ENCODE assay signal across 8 cellular contexts in genomic region chr11:313304-313786, GRCh38. TPM values are rescaled to one million over a fixed set of nuclear protein-coding genes. Genes with fewer than 3 reads are reported as not detected.
DNase-seq lines count a peak whose midpoint lies in the region; ATAC-seq and FAIRE-seq lines count a peak whose summit lies in the region.

No MANE protein-coding gene starts in this region.

- no peaks in the 10 kb centered on the region for H3K9me3 Mint-ChIP-seq in activated T-cell treated with anti-CD3 and anti-CD28 coated beads, Interleukin-2, amount 50 U/mL, for 72 hours

- no peaks in the 10 kb centered on the region for H3K9me3 ChIP-seq in iPS-18c (ENCODE audit: control insufficient read depth, insufficient read depth, low read length)

- peak overlapping the region; percentile 55 for H3K27ac ChIP-seq in substantia nigra (ENCODE audit: low read depth, low read length, poor library complexity, severe bottlenecking)

- H3K27ac Mint-ChIP-seq in activated T-cell treated with anti-CD3 and anti-CD28 coated beads, Interleukin-2, amount 50 U/mL, for 72 hours, result peak overlapping the region; percentile 96

- H3K4me1 Mint-ChIP-seq in activated T-cell treated with anti-CD3 and anti-CD28 coated beads, Interleukin-2, amount 50 U/mL, for 72 hours (ENCODE audit: low read depth), result peaks cover 44% of the 10 kb centered on the region

- H3K4me3 ChIP-seq in iPS-18c (ENCODE audit: insufficient read depth, low read depth, low read length), result peak overlapping the region; percentile 64

- peaks cover 17 to 18% of the 10 kb centered on the region in 2 donors for H3K36me3 Mint-ChIP-seq in activated T-cell treated with anti-CD3 and anti-CD28 coated beads, Interleukin-2, amount 50 U/mL, for 72 hours (ENCODE audit: insufficient read depth in 2 of 2)

- peak; percentile 5 for ATAC-seq in HG02642 (IDR thresholded peaks at IDR 0.05; ENCODE audit: poor library complexity, unreplicated experiment)
- no peak for ATAC-seq in activated T-cell treated with anti-CD3 and anti-CD28 coated beads, Interleukin-2, amount 50 U/mL, for 72 hours (replicated peaks in 1 of 2)

- no peaks in the 10 kb centered on the region for H3K27me3 Mint-ChIP-seq in activated T-cell treated with anti-CD3 and anti-CD28 coated beads, Interleukin-2, amount 50 U/mL, for 72 hours (ENCODE audit: low read depth)

- peak overlapping the region; percentile 89 to 92 for H3K4me3 Mint-ChIP-seq in activated T-cell treated with anti-CD3 and anti-CD28 coated beads, Interleukin-2, amount 50 U/mL, for 72 hours

- no peak for FAIRE-seq in HTR-8/SVneo (lab: Jason Lieb, UNC)

- DNase-seq in activated T-cell treated with anti-CD3 and anti-CD28 coated beads, Interleukin-2, amount 50 U/mL, for 72 hours, result no peak
- DNase-seq in substantia nigra (lab: John Stamatoyannopoulos, UW) (no peak), HTR-8/SVneo (ENCODE audit: insufficient read length, low spot score) (no peak), iPS-NIHi11 (ENCODE audit: low spot score) (no peak), DMS79 treated with DMSO at 0.1 percent for 48 hours (lab: John Stamatoyannopoulos, UW) (no peak)
- DNase-seq in stimulated activated CD4-positive, alpha-beta T cell treated with anti-CD3 and anti-CD28 coated beads, Interleukin-4, amount 100 ng/mL, for 24 hours, result no peak

RNA-seq across cellular contexts. Expression of gene IFITM1, which starts 0.5 kb away (rescaled TPM):
- 100 to 1,000 TPM; 306 to 384 TPM for total RNA-seq in activated T-cell treated with anti-CD3 and anti-CD28 coated beads, Interleukin-2, amount 50 U/mL, for 72 hours

RNA-seq across cellular contexts. Expression of gene IFITM2, which starts 5.7 kb away (rescaled TPM):
- total RNA-seq in activated T-cell treated with anti-CD3 and anti-CD28 coated beads, Interleukin-2, amount 50 U/mL, for 72 hours, result 100 to 1,000 TPM; 542 to 639 TPM

RNA-seq across cellular contexts. Expression of gene IFITM3, which starts 7.3 kb away (rescaled TPM):
- total RNA-seq in activated T-cell treated with anti-CD3 and anti-CD28 coated beads, Interleukin-2, amount 50 U/mL, for 72 hours, result 10 to 100 TPM; 24.4 to 75.8 TPM

RNA-seq across cellular contexts. Expression of gene IFITM5, which starts 14.0 kb away (rescaled TPM):
- total RNA-seq in activated T-cell treated with anti-CD3 and anti-CD28 coated beads, Interleukin-2, amount 50 U/mL, for 72 hours, result not detected

RNA-seq across cellular contexts. Expression of gene PGGHG, which starts 24.4 kb away (rescaled TPM):
- 100 to 1,000 TPM; 161 to 273 TPM for total RNA-seq in activated T-cell treated with anti-CD3 and anti-CD28 coated beads, Interleukin-2, amount 50 U/mL, for 72 hours
